Comparison of ENCODE assay signal across 17 cellular contexts in the genomic region with DNA sequence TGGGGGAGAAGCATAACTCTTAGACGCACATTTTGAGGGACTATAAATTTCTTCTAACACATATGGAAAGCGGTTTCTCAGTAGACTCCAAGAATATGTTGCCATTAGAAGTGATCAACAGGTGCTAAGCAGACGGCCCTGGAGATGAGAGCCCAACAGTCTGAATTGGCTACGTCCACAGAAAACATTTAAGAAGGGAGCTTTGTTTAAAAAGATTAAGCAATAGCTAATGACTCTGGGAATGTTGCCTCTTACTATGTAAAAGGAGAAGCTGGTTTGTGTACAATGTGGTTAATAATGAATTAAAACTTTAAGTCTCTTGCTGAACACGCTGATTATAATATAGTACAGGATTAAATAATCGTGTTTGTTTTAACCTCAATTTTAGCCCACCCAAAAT.
A peak's percentile ranks its signal among the peaks of the same experiment; 100 is the strongest.
DNase-seq lines count a peak whose midpoint lies in the region; ATAC-seq, FAIRE-seq and TF ChIP-seq lines count a peak whose summit lies in the region.
"Had no signal": no experiment of that assay in that cellular context is flagged by ENCODE, and none has a peak within 500 bp of the region (broad histone marks: within the 10 kb centered on the region; RNA-seq: fewer than 3 reads in every experiment).

No MANE protein-coding gene starts in this region.

- TF ChIP-seq POLR2A in A549 (IDR thresholded peaks at IDR 0.05; ENCODE audit: low read length) (no peak), right lobe of liver (IDR thresholded peaks at IDR 0.05) (no peak)

- intact Hi-C loops in right lobe of liver (cut with DNase I) = no loop called here

- 0 out of 3 replicates have a peak overlapping the region, but pooled peaks have one; percentile 41 for H3K4me2 ChIP-seq in A549
- H3K4me2 ChIP-seq: BLaER1 treated with 17β-estradiol and CSF1 and Interleukin-3, amounts not matched to agents 10 nM and 100 nM had no signal

- DNase-seq in A549 (ENCODE audit: low read depth in 1 of 2, low spot score in 1 of 2) = no peak
- DNase-seq in NCI-H2196 (lab: John Stamatoyannopoulos, UW; ENCODE audit: unreplicated experiment) = peak; percentile 26
- DNase-seq in NCI-H82 treated with DMSO at 0.1 percent for 48 hours (lab: John Stamatoyannopoulos, UW; ENCODE audit: unreplicated experiment) = peak; percentile 83
- DNase-seq in right lobe of liver = no peak
- DNase-seq in central memory CD4-positive, alpha-beta T cell = no peak
- DNase-seq in brain microvascular endothelial cell = no peak
- DNase-seq: 8988T; ACHN; CD4-positive, CD25-positive, alpha-beta regulatory T cell; DMS 273 treated with DMSO at 0.1 percent for 48 hours; HFFc6 had no signal

- H3K36me3 ChIP-seq in right lobe of liver = no peaks in the 10 kb centered on the region
- H3K36me3 ChIP-seq in brain microvascular endothelial cell (replicated peaks) = no peaks in the 10 kb centered on the region
- H3K36me3 ChIP-seq: BLaER1 treated with 17β-estradiol and CSF1 and Interleukin-3, amounts not matched to agents 10 nM and 100 nM; HAP-1 had no signal

- in situ Hi-C loops in brain microvascular endothelial cell (cut with HindIII; ENCODE audit: low pct_ligation_motif_present, low sequenced_read_pairs) = no loop called here

- 0 out of 3 replicates have a peak, but pooled peaks cover 3% of the 10 kb centered on the region for H3K4me1 ChIP-seq in A549
- H3K4me1 ChIP-seq in right lobe of liver = peaks cover 0 to 9% (median 0%) of the 10 kb centered on the region in 4 donors
- H3K4me1 ChIP-seq: BLaER1 treated with 17β-estradiol and CSF1 and Interleukin-3, amounts not matched to agents 10 nM and 100 nM; HAP-1 had no signal

- no peak overlapping the region for H3K4me3 ChIP-seq in A549
- H3K4me3 ChIP-seq in right lobe of liver = no peak overlapping the region
- no peak overlapping the region for H3K4me3 ChIP-seq in brain microvascular endothelial cell (ENCODE audit: low read depth, low read length)
- H3K4me3 ChIP-seq: BLaER1 treated with 17β-estradiol and CSF1 and Interleukin-3, amounts not matched to agents 10 nM and 100 nM; GM12878; HAP-1 had no signal

- CTCF ChIA-PET in A549 (lab: Yijun Ruan, JAX) = interaction anchor here (0.6 kb wide), 1 partner anchor 8 kb away, joined by 3 read pairs; no protein-coding TSS in a partner anchor

- no peak for ATAC-seq in A549
- ATAC-seq in right lobe of liver = peak; percentile 50 to 79 (median 72)
- ATAC-seq in GM19035 (IDR thresholded peaks at IDR 0.05; ENCODE audit: unreplicated experiment) = no peak
- ATAC-seq: GM12878 had no signal

- H3K9me3 ChIP-seq in A549 (no peaks in the 10 kb centered on the region), right lobe of liver (no peaks in the 10 kb centered on the region)
- H3K9me3 ChIP-seq: BLaER1 treated with 17β-estradiol and CSF1 and Interleukin-3, amounts not matched to agents 10 nM and 100 nM; HAP-1 had no signal

- TF ChIP-seq EP300 in A549 (IDR thresholded peaks at IDR 0.05) = no peak

- FAIRE-seq in A549 (lab: Jason Lieb, UNC) = no peak
- FAIRE-seq: GM12878, GM18507, H1 had no signal

- 42% methylated on average over 6 of the region's 6 CpGs for WGBS in A549 (ENCODE audit: missing lambda C conversion rate)
- 36% methylated on average over 5 of the region's 6 CpGs for WGBS in right lobe of liver (ENCODE audit: insufficient coverage, low coverage, low lambda C conversion rate, missing lambda C conversion rate)

- H3K27me3 ChIP-seq in right lobe of liver (no peaks in the 10 kb centered on the region), brain microvascular endothelial cell (replicated peaks) (no peaks in the 10 kb centered on the region)

- POLR2A ChIA-PET in A549 (lab: Yijun Ruan, JAX) = no interaction called here

- TF ChIP-seq RAD21 in A549 (conservative IDR thresholded peaks at IDR 0.05 in 1 of 2, IDR thresholded peaks at IDR 0.05 in 1 of 2) = no peak

- TF ChIP-seq CTCF in A549 (IDR thresholded peaks at IDR 0.05) (no peak), right lobe of liver (IDR thresholded peaks at IDR 0.05) (no peak), brain microvascular endothelial cell (IDR thresholded peaks at IDR 0.05; ENCODE audit: low read depth, low read length, missing control alignments) (no peak)

- H3K27ac ChIP-seq in A549 = no peak overlapping the region
- no peak overlapping the region for H3K27ac ChIP-seq in right lobe of liver
- no peak overlapping the region for H3K27ac ChIP-seq in brain microvascular endothelial cell
- H3K27ac ChIP-seq: BLaER1 treated with 17β-estradiol and CSF1 and Interleukin-3, amounts not matched to agents 10 nM and 100 nM had no signal

TF ChIP-seq in A549, 52 proteins besides CTCF, POLR2A, EP300 and RAD21:
- TF ChIP-seq NPAS2 (CRISPR knock-in tag; IDR thresholded peaks at IDR 0.05; ENCODE audit: borderline replicate concordance) = no peak
TF ChIP-seq in A549: peak in this region for 0.

Comparison
In these comparisons a context has a peak if more than half of its experiments do, and no peak if none do; other contexts are left out.
1. ATAC-seq: peak in right lobe of liver (4 of 4); none in A549 (0 of 2) and GM19035 (single experiment).
2. DNase-seq: peak in NCI-H2196 (single experiment) and NCI-H82 treated with DMSO at 0.1 percent for 48 hours (single experiment); none in A549 (0 of 2), right lobe of liver (0 of 3), central memory CD4-positive, alpha-beta T cell (single experiment) and brain microvascular endothelial cell (single experiment).